Comparison of ENCODE assay signal across 32 cellular contexts in the genomic region with DNA sequence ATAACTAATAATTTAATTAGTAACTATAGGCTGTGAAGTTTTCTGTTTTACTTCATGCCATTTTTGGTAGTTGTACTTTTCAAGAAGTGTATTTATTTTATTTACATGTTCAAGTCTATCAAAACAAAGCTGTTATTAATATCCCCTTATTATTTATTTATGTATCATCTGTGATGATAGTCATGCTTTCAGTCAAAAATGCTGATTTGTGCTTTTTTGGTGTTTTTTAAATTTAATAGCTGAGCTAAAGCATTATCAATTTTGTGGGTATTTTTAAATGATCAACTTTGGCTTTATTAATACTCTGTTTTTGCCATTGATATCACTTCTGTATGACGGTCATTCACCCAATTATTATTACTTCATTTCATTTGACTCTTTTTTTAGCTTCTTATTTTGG.
"Had no signal": no experiment of that assay in that cellular context is flagged by ENCODE, and none has a peak within 500 bp of the region (broad histone marks: within the 10 kb centered on the region; RNA-seq: fewer than 3 reads in every experiment).

No MANE protein-coding gene starts in this region.

- H3K4me3 ChIP-seq: adrenal gland, ascending aorta, body of pancreas, breast epithelium, cardiac muscle cell had no signal

- H3K27ac ChIP-seq: adrenal gland, ascending aorta, body of pancreas, brain microvascular endothelial cell, breast epithelium, cardiac muscle cell had no signal

- H3K9me3 ChIP-seq: ascending aorta, body of pancreas had no signal

- ATAC-seq: activated naive CD4-positive, alpha-beta T cell treated with anti-CD3 and anti-CD28 coated beads, Interleukin-2, amount 50 U/mL, for 72 hours; activated naive CD8-positive, alpha-beta T cell treated with anti-CD3 and anti-CD28 coated beads, Interleukin-2, amount 50 U/mL, for 24 hours; activated T-cell treated with anti-CD3 and anti-CD28 coated beads, Interleukin-2, amount 50 U/mL, for 4 hours; activated T-cell treated with anti-CD3 and anti-CD28 coated beads, Interleukin-2, amount 50 U/mL, for 72 hours; activated T-helper 17 cell treated with anti-CD3 and anti-CD28 coated beads, Interleukin-2, amount 50 U/mL, for 72 hours; body of pancreas had no signal

- FAIRE-seq: astrocyte, bronchial epithelial cell had no signal

- H3K36me3 ChIP-seq: adrenal gland, ascending aorta, brain microvascular endothelial cell, breast epithelium, cardiac muscle cell had no signal

- H3K27me3 ChIP-seq: adrenal gland, ascending aorta, body of pancreas, brain microvascular endothelial cell, breast epithelium, cardiac muscle cell had no signal

- H3K4me1 ChIP-seq: adrenal gland, ascending aorta, body of pancreas, breast epithelium had no signal

- DNase-seq: activated effector memory CD4-positive, alpha-beta T cell treated with anti-CD3 and anti-CD28 coated beads, Interleukin-2, amount 50 U/mL, for 16 hours; activated effector memory CD4-positive, alpha-beta T cell treated with Interleukin-2 at 50 U/mL for 16 hours; activated gamma-delta T cell; activated gamma-delta T cell treated with Interleukin-2 at 50 U/mL for 16 hours; activated naive CD4-positive, alpha-beta T cell; activated naive CD4-positive, alpha-beta T cell treated with anti-CD3 and anti-CD28 coated beads for 36 hours; activated naive CD4-positive, alpha-beta T cell treated with anti-CD3 and anti-CD28 coated beads, Interleukin-2, amount 10 ng/mL, durations not matched to agents 7 days and 5 days; activated naive CD4-positive, alpha-beta T cell treated with anti-CD3 and anti-CD28 coated beads, Interleukin-2, amount 50 U/mL, for 16 hours; activated naive CD4-positive, alpha-beta T cell treated with Interleukin-2 at 50 U/mL for 16 hours; activated naive CD8-positive, alpha-beta T cell treated with anti-CD3 and anti-CD28 coated beads for 36 hours; activated naive CD8-positive, alpha-beta T cell treated with anti-CD3 and anti-CD28 coated beads, Interleukin-2, amount 10 ng/mL, durations not matched to agents 7 days and 5 days; activated naive CD8-positive, alpha-beta T cell treated with anti-CD3 and anti-CD28 coated beads, Interleukin-2, amount 50 U/mL, for 24 hours; activated T-cell treated with anti-CD3 and anti-CD28 coated beads, Interleukin-2, amount 50 U/mL, for 4 hours; activated T-cell treated with anti-CD3 and anti-CD28 coated beads, Interleukin-2, amount 50 U/mL, for 48 hours; activated T-cell treated with anti-CD3 and anti-CD28 coated beads, Interleukin-2, amount 50 U/mL, for 72 hours; adrenal gland; amniotic stem cell; amygdala; anterior cingulate cortex; aorta; body of pancreas; brain microvascular endothelial cell; caudate nucleus; central memory CD4-positive, alpha-beta T cell; cerebellar nuclear complex had no signal
